8 cellular contexts compared by ENCODE assay signal in the genomic region with DNA sequence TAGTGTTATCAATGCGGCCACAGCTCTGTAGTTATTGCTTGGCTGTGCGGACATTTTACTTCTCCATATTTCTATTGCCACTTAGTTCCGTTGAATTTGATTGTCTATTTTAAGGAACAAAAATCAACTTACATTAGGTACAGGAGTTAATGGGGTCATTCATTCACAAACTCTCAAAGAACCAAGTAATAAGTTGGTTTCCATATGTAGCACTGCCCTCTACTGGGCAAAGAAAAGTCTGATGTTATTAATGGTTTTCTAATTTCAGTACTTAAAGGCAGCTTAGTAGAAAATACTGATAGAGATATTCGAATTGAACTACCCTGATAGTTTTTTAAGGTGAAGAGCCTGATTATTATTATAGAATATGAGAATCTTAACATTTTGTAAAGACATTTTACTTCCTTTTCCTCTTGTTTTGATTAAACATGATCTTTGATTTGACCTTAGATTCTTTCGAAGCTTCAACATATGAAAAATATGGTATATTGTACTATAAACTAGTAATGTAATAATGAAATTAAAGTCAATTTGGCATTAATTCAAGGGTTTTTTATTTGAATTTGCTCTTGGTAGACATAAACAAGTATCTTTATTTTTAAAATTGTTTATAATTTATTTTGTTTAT.
A peak's percentile ranks its signal among the peaks of the same experiment; 100 is the strongest.
DNase-seq lines count a peak whose midpoint lies in the region; ATAC-seq and TF ChIP-seq lines count a peak whose summit lies in the region.

No MANE protein-coding gene starts in this region.

- H3K4me3 Mint-ChIP-seq in Caco-2 (ENCODE audit: unreplicated experiment) = no peak overlapping the region
- H3K4me3 Mint-ChIP-seq in WTC11 = no peak overlapping the region
- H3K4me3 Mint-ChIP-seq in stimulated activated memory B cell treated with anti-CD40 and anti-IgM and Interleukin-4, amounts not matched to agents 10 μg/mL and 1 μg/mL and 100 μg/mL, for 72 hours = no peak overlapping the region

- H3K4me1 ChIP-seq in Caco-2 = no peaks in the 10 kb centered on the region; the same call in 1 of the 2 replicates

- H3K4me1 Mint-ChIP-seq in Caco-2 (ENCODE audit: low read depth, unreplicated experiment) (no peaks in the 10 kb centered on the region), WTC11 (0 out of 2 replicates have a peak, but pooled peaks cover 4% of the 10 kb centered on the region)
- H3K4me1 Mint-ChIP-seq in stimulated activated memory B cell treated with anti-CD40 and anti-IgM and Interleukin-4, amounts not matched to agents 10 μg/mL and 1 μg/mL and 100 μg/mL, for 72 hours = no peaks in the 10 kb centered on the region

- H3K27me3 Mint-ChIP-seq in Caco-2 (ENCODE audit: insufficient read depth, unreplicated experiment) = no peaks in the 10 kb centered on the region
- H3K27me3 Mint-ChIP-seq in WTC11 (ENCODE audit: low read depth) = no peaks in the 10 kb centered on the region
- H3K27me3 Mint-ChIP-seq in stimulated activated memory B cell treated with anti-CD40 and anti-IgM and Interleukin-4, amounts not matched to agents 10 μg/mL and 1 μg/mL and 100 μg/mL, for 72 hours = no peaks in the 10 kb centered on the region

- intact Hi-C loops in Caco-2 (cut with micrococcal nuclease; ENCODE audit: unreplicated experiment) = loop anchor here (1.0 kb wide), 1 partner anchor 756 kb away; no protein-coding TSS in a partner anchor

- TF ChIP-seq CTCF in Caco-2 (IDR thresholded peaks at IDR 0.05; ENCODE audit: insufficient read depth in 1 of 2, low read depth in 1 of 2, low read length in 1 of 2, severe bottlenecking in 1 of 2, unreplicated experiment in 1 of 2) = peak; percentile 51 to 59
- peak; percentile 44 for TF ChIP-seq CTCF in WTC11 (IDR thresholded peaks at IDR 0.05)

- no peak overlapping the region for H3K4me3 ChIP-seq in Caco-2 (ENCODE audit: low read depth, low read length)

- ATAC-seq in GM21367 (IDR thresholded peaks at IDR 0.05; ENCODE audit: unreplicated experiment) (peak; percentile 64), WTC11 (0 out of 2 replicates have a peak, but pooled peaks have one; percentile 36), left lobe of liver (peak; percentile 82), HG02938 (IDR thresholded peaks at IDR 0.05; ENCODE audit: unreplicated experiment) (no peak)
- ATAC-seq in stimulated activated memory B cell treated with anti-CD40 and anti-IgM and Interleukin-4, amounts not matched to agents 10 μg/mL and 1 μg/mL and 100 μg/mL, for 72 hours = no peak

- H3K9me3 Mint-ChIP-seq in Caco-2 (ENCODE audit: unreplicated experiment) (peaks cover 11% of the 10 kb centered on the region), WTC11 (peaks cover 25% of the 10 kb centered on the region)
- no peaks in the 10 kb centered on the region for H3K9me3 Mint-ChIP-seq in stimulated activated memory B cell treated with anti-CD40 and anti-IgM and Interleukin-4, amounts not matched to agents 10 μg/mL and 1 μg/mL and 100 μg/mL, for 72 hours

- DNase-seq in Caco-2 (peak in 1 of 2 experiments; percentile 42), NCI-H2081 (lab: John Stamatoyannopoulos, UW) (peak; percentile 66 to 84), WTC11 (ENCODE audit: low spot score) (no peak), left lobe of liver (ENCODE audit: low spot score) (no peak)
- DNase-seq in activated CD4-positive, alpha-beta T cell treated with anti-CD3 and anti-CD28 coated beads for 1 hour = no peak

- no TSS peak for BruUV-seq in Caco-2 (replicated peaks; lab: Mats Ljungman, UMichigan)

- H3K36me3 Mint-ChIP-seq in Caco-2 (ENCODE audit: insufficient read depth, unreplicated experiment) = no peaks in the 10 kb centered on the region
- H3K36me3 Mint-ChIP-seq in WTC11 = peaks cover 23% of the 10 kb centered on the region
- H3K36me3 Mint-ChIP-seq in stimulated activated memory B cell treated with anti-CD40 and anti-IgM and Interleukin-4, amounts not matched to agents 10 μg/mL and 1 μg/mL and 100 μg/mL, for 72 hours = no peaks in the 10 kb centered on the region

- no peaks in the 10 kb centered on the region for H3K36me3 ChIP-seq in Caco-2 (ENCODE audit: control insufficient read depth, insufficient read depth, low read length)

- no peaks in the 10 kb centered on the region for H3K27me3 ChIP-seq in Caco-2 (replicated peaks; ENCODE audit: control insufficient read depth, insufficient read depth, low read length)

- H3K27ac Mint-ChIP-seq in Caco-2 (ENCODE audit: unreplicated experiment) (no peak overlapping the region), WTC11 (no peak overlapping the region)
- no peak overlapping the region for H3K27ac Mint-ChIP-seq in stimulated activated memory B cell treated with anti-CD40 and anti-IgM and Interleukin-4, amounts not matched to agents 10 μg/mL and 1 μg/mL and 100 μg/mL, for 72 hours

- CTCF ChIA-PET in Caco-2 (lab: Charles Lee) (interaction anchor here (0.5 kb wide), 1 partner anchor 901 kb away, joined by 3 read pairs; no protein-coding TSS in a partner anchor), WTC11 (lab: Charles Lee) (interaction anchor here (0.6 to 1.4 kb wide), 11 partner anchors 22 to 638 kb away, joined by 3 to 5 read pairs (median 3); no protein-coding TSS in a partner anchor)

- POLR2A ChIA-PET in Caco-2 (lab: Charles Lee) (no interaction called here), WTC11 (lab: Charles Lee) (no interaction called here)

- H3K9me3 ChIP-seq in Caco-2 = 0 out of 2 replicates have a peak, but pooled peaks cover 8% of the 10 kb centered on the region

TF ChIP-seq in WTC11, 78 proteins besides CTCF, POLR2A, EP300 and RAD21 (continues in another document):
- TF ChIP-seq, protein P1, sequence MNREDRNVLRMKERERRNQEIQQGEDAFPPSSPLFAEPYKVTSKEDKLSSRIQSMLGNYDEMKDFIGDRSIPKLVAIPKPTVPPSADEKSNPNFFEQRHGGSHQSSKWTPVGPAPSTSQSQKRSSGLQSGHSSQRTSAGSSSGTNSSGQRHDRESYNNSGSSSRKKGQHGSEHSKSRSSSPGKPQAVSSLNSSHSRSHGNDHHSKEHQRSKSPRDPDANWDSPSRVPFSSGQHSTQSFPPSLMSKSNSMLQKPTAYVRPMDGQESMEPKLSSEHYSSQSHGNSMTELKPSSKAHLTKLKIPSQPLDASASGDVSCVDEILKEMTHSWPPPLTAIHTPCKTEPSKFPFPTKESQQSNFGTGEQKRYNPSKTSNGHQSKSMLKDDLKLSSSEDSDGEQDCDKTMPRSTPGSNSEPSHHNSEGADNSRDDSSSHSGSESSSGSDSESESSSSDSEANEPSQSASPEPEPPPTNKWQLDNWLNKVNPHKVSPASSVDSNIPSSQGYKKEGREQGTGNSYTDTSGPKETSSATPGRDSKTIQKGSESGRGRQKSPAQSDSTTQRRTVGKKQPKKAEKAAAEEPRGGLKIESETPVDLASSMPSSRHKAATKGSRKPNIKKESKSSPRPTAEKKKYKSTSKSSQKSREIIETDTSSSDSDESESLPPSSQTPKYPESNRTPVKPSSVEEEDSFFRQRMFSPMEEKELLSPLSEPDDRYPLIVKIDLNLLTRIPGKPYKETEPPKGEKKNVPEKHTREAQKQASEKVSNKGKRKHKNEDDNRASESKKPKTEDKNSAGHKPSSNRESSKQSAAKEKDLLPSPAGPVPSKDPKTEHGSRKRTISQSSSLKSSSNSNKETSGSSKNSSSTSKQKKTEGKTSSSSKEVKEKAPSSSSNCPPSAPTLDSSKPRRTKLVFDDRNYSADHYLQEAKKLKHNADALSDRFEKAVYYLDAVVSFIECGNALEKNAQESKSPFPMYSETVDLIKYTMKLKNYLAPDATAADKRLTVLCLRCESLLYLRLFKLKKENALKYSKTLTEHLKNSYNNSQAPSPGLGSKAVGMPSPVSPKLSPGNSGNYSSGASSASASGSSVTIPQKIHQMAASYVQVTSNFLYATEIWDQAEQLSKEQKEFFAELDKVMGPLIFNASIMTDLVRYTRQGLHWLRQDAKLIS (CRISPR knock-in tag; IDR thresholded peaks at IDR 0.05; ENCODE audit: borderline replicate concordance) = no peak
- TF ChIP-seq, protein P2, sequence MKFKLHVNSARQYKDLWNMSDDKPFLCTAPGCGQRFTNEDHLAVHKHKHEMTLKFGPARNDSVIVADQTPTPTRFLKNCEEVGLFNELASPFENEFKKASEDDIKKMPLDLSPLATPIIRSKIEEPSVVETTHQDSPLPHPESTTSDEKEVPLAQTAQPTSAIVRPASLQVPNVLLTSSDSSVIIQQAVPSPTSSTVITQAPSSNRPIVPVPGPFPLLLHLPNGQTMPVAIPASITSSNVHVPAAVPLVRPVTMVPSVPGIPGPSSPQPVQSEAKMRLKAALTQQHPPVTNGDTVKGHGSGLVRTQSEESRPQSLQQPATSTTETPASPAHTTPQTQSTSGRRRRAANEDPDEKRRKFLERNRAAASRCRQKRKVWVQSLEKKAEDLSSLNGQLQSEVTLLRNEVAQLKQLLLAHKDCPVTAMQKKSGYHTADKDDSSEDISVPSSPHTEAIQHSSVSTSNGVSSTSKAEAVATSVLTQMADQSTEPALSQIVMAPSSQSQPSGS (CRISPR knock-in tag; IDR thresholded peaks at IDR 0.05; ENCODE audit: borderline replicate concordance, low read depth) = no peak
- TF ChIP-seq IRF2 (CRISPR knock-in tag; IDR thresholded peaks at IDR 0.05; ENCODE audit: borderline replicate concordance, low read depth) (no peak), ZNF317 (CRISPR knock-in tag; IDR thresholded peaks at IDR 0.05; ENCODE audit: borderline replicate concordance, low read depth) (no peak), GRHL2 (CRISPR knock-in tag; IDR thresholded peaks at IDR 0.05; ENCODE audit: insufficient replicate concordance, severe bottlenecking) (no peak), ETV6 (CRISPR knock-in tag; IDR thresholded peaks at IDR 0.05) (no peak), ZNF396 (CRISPR knock-in tag; IDR thresholded peaks at IDR 0.05; ENCODE audit: borderline replicate concordance) (no peak), NR3C1 (CRISPR knock-in tag; conservative IDR thresholded peaks at IDR 0.05; ENCODE audit: low read depth) (no peak)
- TF ChIP-seq, protein P3, sequence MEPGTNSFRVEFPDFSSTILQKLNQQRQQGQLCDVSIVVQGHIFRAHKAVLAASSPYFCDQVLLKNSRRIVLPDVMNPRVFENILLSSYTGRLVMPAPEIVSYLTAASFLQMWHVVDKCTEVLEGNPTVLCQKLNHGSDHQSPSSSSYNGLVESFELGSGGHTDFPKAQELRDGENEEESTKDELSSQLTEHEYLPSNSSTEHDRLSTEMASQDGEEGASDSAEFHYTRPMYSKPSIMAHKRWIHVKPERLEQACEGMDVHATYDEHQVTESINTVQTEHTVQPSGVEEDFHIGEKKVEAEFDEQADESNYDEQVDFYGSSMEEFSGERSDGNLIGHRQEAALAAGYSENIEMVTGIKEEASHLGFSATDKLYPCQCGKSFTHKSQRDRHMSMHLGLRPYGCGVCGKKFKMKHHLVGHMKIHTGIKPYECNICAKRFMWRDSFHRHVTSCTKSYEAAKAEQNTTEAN (CRISPR knock-in tag; IDR thresholded peaks at IDR 0.05) = no peak
- TF ChIP-seq, protein P4, sequence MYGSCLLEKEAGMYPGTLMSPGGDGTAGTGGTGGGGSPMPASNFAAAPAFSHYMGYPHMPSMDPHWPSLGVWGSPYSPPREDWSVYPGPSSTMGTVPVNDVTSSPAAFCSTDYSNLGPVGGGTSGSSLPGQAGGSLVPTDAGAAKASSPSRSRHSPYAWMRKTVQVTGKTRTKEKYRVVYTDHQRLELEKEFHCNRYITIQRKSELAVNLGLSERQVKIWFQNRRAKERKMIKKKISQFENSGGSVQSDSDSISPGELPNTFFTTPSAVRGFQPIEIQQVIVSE (CRISPR knock-in tag; IDR thresholded peaks at IDR 0.05; ENCODE audit: borderline replicate concordance) = no peak

Comparison
In these comparisons a context has a peak if more than half of its experiments do, and no peak if none do; other contexts are left out.
1. DNase-seq: peak in NCI-H2081 (2 of 2); none in WTC11 (single experiment), left lobe of liver (single experiment) and activated CD4-positive, alpha-beta T cell treated with anti-CD3 and anti-CD28 coated beads for 1 hour (single experiment).
2. ATAC-seq: peak in GM21367 (single experiment), WTC11 (single experiment) and left lobe of liver (single experiment); none in HG02938 (single experiment) and stimulated activated memory B cell treated with anti-CD40 and anti-IgM and Interleukin-4, amounts not matched to agents 10 μg/mL and 1 μg/mL and 100 μg/mL, for 72 hours (single experiment).